In the genomic region with DNA sequence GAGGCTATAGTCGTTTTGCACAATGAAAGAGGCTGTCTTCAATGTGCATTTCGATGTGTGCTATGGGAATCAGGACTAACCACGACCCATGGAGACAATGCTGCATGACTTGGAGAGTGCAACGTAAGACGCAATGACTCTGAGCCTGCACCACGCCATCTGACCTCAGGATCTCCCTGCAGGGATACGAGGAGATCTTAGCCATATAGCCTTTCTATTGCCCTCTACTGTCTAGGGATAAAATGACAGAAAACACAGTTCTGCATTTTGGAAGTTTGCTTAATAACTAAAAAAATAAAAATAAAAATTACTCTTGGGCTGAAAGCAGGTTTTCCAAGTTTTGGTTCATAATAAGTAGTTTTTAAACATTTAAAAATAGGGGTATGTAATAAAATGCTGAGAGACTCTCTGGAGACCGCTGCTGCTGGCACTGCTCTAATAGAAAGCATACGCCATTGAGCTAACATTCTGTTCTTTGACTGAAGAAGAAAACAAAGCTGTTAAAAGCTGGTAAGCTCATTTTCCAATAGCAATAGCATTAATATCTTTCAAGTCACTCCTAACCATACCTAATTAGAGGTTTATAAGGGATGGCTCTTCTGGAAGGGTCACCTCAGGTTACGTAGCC, we compare ENCODE assay signal across 8 cellular contexts.
DNase-seq lines count a peak whose midpoint lies in the region; ATAC-seq and TF ChIP-seq lines count a peak whose summit lies in the region.

No MANE protein-coding gene starts in this region.

- no peaks in the 10 kb centered on the region for H4K20me1 ChIP-seq in OCI-LY7 (ENCODE audit: insufficient read depth, low read length)

- intact Hi-C loops in OCI-LY7 (cut with micrococcal nuclease; ENCODE audit: unreplicated experiment): no loop called here

- no peaks in the 10 kb centered on the region for H3K36me3 ChIP-seq in OCI-LY7 (ENCODE audit: insufficient read depth, low read length)
- H3K36me3 ChIP-seq in parathyroid adenoma (ENCODE audit: control insufficient read depth, insufficient read depth, low read length): no peaks in the 10 kb centered on the region

- no peaks in the 10 kb centered on the region for H3K79me2 ChIP-seq in OCI-LY7 (ENCODE audit: insufficient read depth, low read depth, low read length)
- H3K79me2 ChIP-seq in parathyroid adenoma: no peaks in the 10 kb centered on the region

- no peaks in the 10 kb centered on the region for H3K27me3 ChIP-seq in parathyroid adenoma (ENCODE audit: control insufficient read depth, insufficient read depth, low read length)

- H2AFZ ChIP-seq in OCI-LY7 (ENCODE audit: low read length) (no peak overlapping the region), parathyroid adenoma (peak overlapping the region; percentile 29)

- peak; percentile 14 for DNase-seq in GM12865 (ENCODE audit: low read depth)
- DNase-seq in OCI-LY7 (ENCODE audit: low spot score): peak; percentile 1
- peak; percentile 96 for DNase-seq in fibroblast of mammary gland (ENCODE audit: low read depth)
- DNase-seq in occipital lobe (lab: John Stamatoyannopoulos, UW): no peak
- no peak for DNase-seq in stimulated activated CD4-positive, alpha-beta T cell treated with anti-CD3 and anti-CD28 coated beads, Interleukin-15, amount 100 ng/mL, for 24 hours
- no peak for DNase-seq in NCI-H187 (lab: John Stamatoyannopoulos, UW)

- no peak for ATAC-seq in GM18502 (IDR thresholded peaks at IDR 0.05; ENCODE audit: poor library complexity, unreplicated experiment)

- CTCF ChIA-PET in OCI-LY7 (lab: Charles Lee; ENCODE audit: unreplicated experiment): no interaction called here

- POLR2A ChIA-PET in OCI-LY7 (lab: Charles Lee): interaction anchor here (1.0 kb wide), 1 partner anchor 10 kb away, joined by 3 read pairs; no protein-coding TSS in a partner anchor

- no peaks in the 10 kb centered on the region for H3K4me1 ChIP-seq in OCI-LY7 (ENCODE audit: insufficient read depth, low read length, poor library complexity, severe bottlenecking)
- H3K4me1 ChIP-seq in parathyroid adenoma: no peaks in the 10 kb centered on the region

- H3K4me3 ChIP-seq in GM12865 (ENCODE audit: low read depth, low read length) (no peak overlapping the region), OCI-LY7 (ENCODE audit: low read depth, low read length, poor library complexity, severe bottlenecking) (no peak overlapping the region), fibroblast of mammary gland (ENCODE audit: control insufficient read depth, low read depth, low read length) (no peak overlapping the region), parathyroid adenoma (ENCODE audit: low read depth, low read length) (no peak overlapping the region)

- peak; percentile 10 for TF ChIP-seq CTCF in GM12865 (IDR thresholded peaks at IDR 0.05; ENCODE audit: insufficient read depth, low read depth, low read length, missing control alignments)
- TF ChIP-seq CTCF in OCI-LY7 (conservative IDR thresholded peaks at IDR 0.05; ENCODE audit: low read length): peak; percentile 65
- TF ChIP-seq CTCF in fibroblast of mammary gland (conservative IDR thresholded peaks at IDR 0.05; ENCODE audit: control insufficient read depth, insufficient read depth, low read depth, low read length): peak; percentile 56
- TF ChIP-seq CTCF in parathyroid adenoma (IDR thresholded peaks at IDR 0.05): peak; percentile 18

- H3K27ac ChIP-seq in OCI-LY7 (ENCODE audit: low read depth, low read length, poor library complexity, severe bottlenecking): no peak overlapping the region
- no peak overlapping the region for H3K27ac ChIP-seq in parathyroid adenoma

- no TSS peak for BruUV-seq in OCI-LY7 (replicated peaks; lab: Mats Ljungman, UMichigan)

- H3K9me3 ChIP-seq in OCI-LY7 (ENCODE audit: low read length): no peaks in the 10 kb centered on the region
- H3K9me3 ChIP-seq in parathyroid adenoma (ENCODE audit: control insufficient read depth, low read length): no peaks in the 10 kb centered on the region

- no peaks in the 10 kb centered on the region for H3K9me2 ChIP-seq in OCI-LY7 (ENCODE audit: insufficient read depth, low read length)

- H3K4me2 ChIP-seq in OCI-LY7 (ENCODE audit: low read length): no peak overlapping the region
- H3K4me2 ChIP-seq in parathyroid adenoma (ENCODE audit: low read length): no peak overlapping the region

- H3K9ac ChIP-seq in parathyroid adenoma: no peak overlapping the region

Comparison
In these comparisons a context has a peak if more than half of its experiments do, and no peak if none do; other contexts are left out.
1. DNase-seq: peak in GM12865 (single experiment), OCI-LY7 (single experiment) and fibroblast of mammary gland (single experiment); none in occipital lobe (single experiment), stimulated activated CD4-positive, alpha-beta T cell treated with anti-CD3 and anti-CD28 coated beads, Interleukin-15, amount 100 ng/mL, for 24 hours (single experiment) and NCI-H187 (0 of 2).
2. CTCF ChIP-seq: peak in every context shown above with its lines; median percentile 65 in OCI-LY7; 56 in fibroblast of mammary gland; 18 in parathyroid adenoma; 10 in GM12865.